In the genomic region with DNA sequence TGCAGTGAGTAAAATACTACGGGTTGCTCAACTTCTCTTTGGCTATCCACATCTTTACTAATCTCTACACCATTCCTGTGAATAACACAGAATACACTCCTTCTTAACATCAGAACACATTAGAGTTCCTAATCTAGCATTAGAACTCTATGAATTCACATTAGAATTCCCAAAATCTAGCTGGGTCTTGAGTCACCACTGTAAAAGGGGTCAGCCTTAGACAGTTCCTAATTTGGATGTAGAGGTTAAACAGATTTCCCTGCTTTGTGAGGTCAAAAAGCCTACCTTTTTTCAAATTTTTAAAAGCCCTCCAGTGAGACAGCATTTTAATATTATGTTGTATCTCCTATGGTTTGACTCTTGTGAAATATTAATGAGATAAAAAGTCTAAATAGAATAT, we compare ENCODE assay signal across 16 cellular contexts. TPM values are rescaled to one million over a fixed set of nuclear protein-coding genes. Genes with fewer than 3 reads are reported as not detected.
A peak's percentile ranks its signal among the peaks of the same experiment; 100 is the strongest.
DNase-seq lines count a peak whose midpoint lies in the region; ATAC-seq and TF ChIP-seq lines count a peak whose summit lies in the region.
"Had no signal": no experiment of that assay in that cellular context is flagged by ENCODE, and none has a peak within 500 bp of the region (broad histone marks: within the 10 kb centered on the region; RNA-seq: fewer than 3 reads in every experiment).

No MANE protein-coding gene starts in this region.

- H2AFZ ChIP-seq in smooth muscle cell (ENCODE audit: low read depth), result no peak overlapping the region

- peaks cover 88% of the 10 kb centered on the region for H3K4me1 Mint-ChIP-seq in activated T-cell treated with anti-CD3 and anti-CD28 coated beads, Interleukin-2, amount 50 U/mL, for 24 hours (ENCODE audit: low read depth)

- H3K36me3 Mint-ChIP-seq in activated T-cell treated with anti-CD3 and anti-CD28 coated beads, Interleukin-2, amount 50 U/mL, for 24 hours (ENCODE audit: low read depth), result peaks cover 98% of the 10 kb centered on the region

- TF ChIP-seq CTCF in smooth muscle cell (IDR thresholded peaks at IDR 0.05; ENCODE audit: borderline replicate concordance, insufficient read depth, poor library complexity, severe bottlenecking), result no peak

- peak overlapping the region; percentile 99 for H3K4me3 Mint-ChIP-seq in activated T-cell treated with anti-CD3 and anti-CD28 coated beads, Interleukin-2, amount 50 U/mL, for 24 hours

- no peaks in the 10 kb centered on the region for H3K27me3 Mint-ChIP-seq in activated T-cell treated with anti-CD3 and anti-CD28 coated beads, Interleukin-2, amount 50 U/mL, for 24 hours

- peaks cover 100% of the 10 kb centered on the region for H3K79me2 ChIP-seq in smooth muscle cell (ENCODE audit: low read depth)

- H3K27me3 ChIP-seq in adipocyte (replicated peaks; ENCODE audit: control insufficient read depth, insufficient read depth, low read length), result no peaks in the 10 kb centered on the region
- no peaks in the 10 kb centered on the region for H3K27me3 ChIP-seq in smooth muscle cell (ENCODE audit: low read depth)

- intact Hi-C loops in left cardiac atrium (cut with DNase I), result no loop called here

- WGBS in smooth muscle cell (ENCODE audit: low lambda C conversion rate), result 88% methylated on average over 1 of the region's 1 CpG

- H3K9me3 Mint-ChIP-seq in activated T-cell treated with anti-CD3 and anti-CD28 coated beads, Interleukin-2, amount 50 U/mL, for 24 hours, result no peaks in the 10 kb centered on the region

- H3F3A ChIP-seq in smooth muscle cell (ENCODE audit: low read depth), result peaks cover 51% of the 10 kb centered on the region

- peak overlapping the region; percentile 100 for H3K27ac Mint-ChIP-seq in activated T-cell treated with anti-CD3 and anti-CD28 coated beads, Interleukin-2, amount 50 U/mL, for 24 hours

- no peak for ATAC-seq in HG03097 (IDR thresholded peaks at IDR 0.05; ENCODE audit: low FRiP score, unreplicated experiment)
- no peak for ATAC-seq in left cardiac atrium

- H3K9ac ChIP-seq in adipocyte (ENCODE audit: low read length) (no peak overlapping the region), smooth muscle cell (ENCODE audit: low read depth) (no peak overlapping the region)

- H3K27ac ChIP-seq in smooth muscle cell (ENCODE audit: low read depth), result peak overlapping the region; percentile 89
- H3K27ac ChIP-seq: thoracic aorta had no signal

- H3K4me1 ChIP-seq in adipocyte (ENCODE audit: control insufficient read depth, insufficient read depth, low read length) (peaks cover 86% of the 10 kb centered on the region), smooth muscle cell (ENCODE audit: low read depth) (peaks cover 78% of the 10 kb centered on the region)

- peaks cover 100% of the 10 kb centered on the region for H4K20me1 ChIP-seq in smooth muscle cell (ENCODE audit: low read depth)

- H3K4me3 ChIP-seq in adipocyte (ENCODE audit: low read length), result peak overlapping the region; percentile 20
- no peak overlapping the region for H3K4me3 ChIP-seq in smooth muscle cell

- H3K36me3 ChIP-seq in adipocyte (ENCODE audit: control insufficient read depth, insufficient read depth, low read length, severe bottlenecking) (peaks cover 87% of the 10 kb centered on the region), smooth muscle cell (ENCODE audit: low read depth) (peaks cover 13% of the 10 kb centered on the region)

- DNase-seq in activated T-cell treated with anti-CD3 and anti-CD28 coated beads, Interleukin-2, amount 50 U/mL, for 24 hours, result no peak
- DNase-seq in activated T-cell treated with anti-CD3 and anti-CD28 coated beads for 4 hours, result no peak
- DNase-seq in NAMALWA (ENCODE audit: low spot score), result peak; percentile 28
- DNase-seq in adipocyte (ENCODE audit: low read depth), result no peak
- no peak for DNase-seq in smooth muscle cell (lab: John Stamatoyannopoulos, UW; ENCODE audit: unreplicated experiment)
- DNase-seq in middle frontal gyrus (ENCODE audit: extremely low spot score, low spot score), result no peak
- no peak for DNase-seq in left cardiac atrium
- DNase-seq: DMS53, mammary epithelial cell, NCI-H1417 treated with DMSO at 0.1 percent for 48 hours, NCI-H510A, T-helper 9 cell had no signal

- H3K4me2 ChIP-seq in smooth muscle cell, result peak overlapping the region; percentile 37

- no peaks in the 10 kb centered on the region for H3K9me3 ChIP-seq in adipocyte (ENCODE audit: control insufficient read depth, low read length)
- no peaks in the 10 kb centered on the region for H3K9me3 ChIP-seq in smooth muscle cell (replicated peaks; ENCODE audit: low read depth)
- H3K9me3 ChIP-seq: thoracic aorta had no signal

RNA-seq across cellular contexts. Expression of a gene that starts 7.4 kb away (rescaled TPM):
- total RNA-seq in smooth muscle cell (514 and 606 TPM in 2 replicates), left cardiac atrium (100 to 1,000 TPM; 254 TPM)
- polyA plus RNA-seq in smooth muscle cell, result 408 TPM in 2 replicates

RNA-seq across cellular contexts. Expression of a gene that starts 18.1 kb away (rescaled TPM):
- not detected in 2 replicates for total RNA-seq in smooth muscle cell
- 0.21 TPM in 1 of 2 replicates, not detected in the other for polyA plus RNA-seq in smooth muscle cell
- total RNA-seq in left cardiac atrium, result under 1 TPM; 0.26 to 0.38 TPM
- total RNA-seq: osteocyte, thoracic aorta had no signal
- polyA plus RNA-seq: AG04450, mammary epithelial cell had no signal
